1 cellular context compared by ENCODE assay signal in the genomic region with DNA sequence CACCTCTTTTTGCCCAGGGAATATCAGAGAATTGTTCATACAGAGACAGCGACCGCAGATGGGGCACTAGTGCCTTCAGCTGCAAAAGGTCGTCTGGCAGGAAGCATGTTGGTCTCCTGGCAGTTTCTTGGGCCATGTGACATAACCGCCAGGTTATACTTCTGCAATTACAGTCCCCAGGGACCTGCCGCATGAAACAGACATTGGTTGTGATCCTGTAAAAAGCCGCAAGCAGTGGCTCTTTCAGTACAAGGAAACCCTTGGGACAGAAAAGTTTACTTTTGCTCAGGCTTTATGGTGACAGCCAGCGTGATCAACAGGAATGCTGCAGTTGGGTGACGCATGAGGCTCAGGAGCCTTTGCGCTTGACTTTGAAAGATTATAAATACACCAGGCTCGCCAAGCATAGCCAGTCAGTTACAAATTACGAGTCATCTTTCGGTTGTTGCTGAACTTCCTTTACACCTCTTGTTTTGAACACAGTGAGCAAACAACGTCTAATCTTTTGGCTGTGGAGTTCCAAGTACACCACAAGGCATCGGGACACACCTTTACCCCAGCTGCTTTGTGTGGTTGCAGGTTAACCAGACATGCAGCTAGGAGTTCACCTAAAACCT.
TF ChIP-seq lines count a peak whose summit lies in the region.

No MANE protein-coding gene starts in this region.

TF ChIP-seq in GM12878, 131 proteins besides CTCF, POLR2A, EP300 and RAD21 (continued from another document and continues in another):
- TF ChIP-seq, protein P1, sequence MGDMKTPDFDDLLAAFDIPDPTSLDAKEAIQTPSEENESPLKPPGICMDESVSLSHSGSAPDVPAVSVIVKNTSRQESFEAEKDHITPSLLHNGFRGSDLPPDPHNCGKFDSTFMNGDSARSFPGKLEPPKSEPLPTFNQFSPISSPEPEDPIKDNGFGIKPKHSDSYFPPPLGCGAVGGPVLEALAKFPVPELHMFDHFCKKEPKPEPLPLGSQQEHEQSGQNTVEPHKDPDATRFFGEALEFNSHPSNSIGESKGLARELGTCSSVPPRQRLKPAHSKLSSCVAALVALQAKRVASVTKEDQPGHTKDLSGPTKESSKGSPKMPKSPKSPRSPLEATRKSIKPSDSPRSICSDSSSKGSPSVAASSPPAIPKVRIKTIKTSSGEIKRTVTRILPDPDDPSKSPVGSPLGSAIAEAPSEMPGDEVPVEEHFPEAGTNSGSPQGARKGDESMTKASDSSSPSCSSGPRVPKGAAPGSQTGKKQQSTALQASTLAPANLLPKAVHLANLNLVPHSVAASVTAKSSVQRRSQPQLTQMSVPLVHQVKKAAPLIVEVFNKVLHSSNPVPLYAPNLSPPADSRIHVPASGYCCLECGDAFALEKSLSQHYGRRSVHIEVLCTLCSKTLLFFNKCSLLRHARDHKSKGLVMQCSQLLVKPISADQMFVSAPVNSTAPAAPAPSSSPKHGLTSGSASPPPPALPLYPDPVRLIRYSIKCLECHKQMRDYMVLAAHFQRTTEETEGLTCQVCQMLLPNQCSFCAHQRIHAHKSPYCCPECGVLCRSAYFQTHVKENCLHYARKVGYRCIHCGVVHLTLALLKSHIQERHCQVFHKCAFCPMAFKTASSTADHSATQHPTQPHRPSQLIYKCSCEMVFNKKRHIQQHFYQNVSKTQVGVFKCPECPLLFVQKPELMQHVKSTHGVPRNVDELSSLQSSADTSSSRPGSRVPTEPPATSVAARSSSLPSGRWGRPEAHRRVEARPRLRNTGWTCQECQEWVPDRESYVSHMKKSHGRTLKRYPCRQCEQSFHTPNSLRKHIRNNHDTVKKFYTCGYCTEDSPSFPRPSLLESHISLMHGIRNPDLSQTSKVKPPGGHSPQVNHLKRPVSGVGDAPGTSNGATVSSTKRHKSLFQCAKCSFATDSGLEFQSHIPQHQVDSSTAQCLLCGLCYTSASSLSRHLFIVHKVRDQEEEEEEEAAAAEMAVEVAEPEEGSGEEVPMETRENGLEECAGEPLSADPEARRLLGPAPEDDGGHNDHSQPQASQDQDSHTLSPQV (IDR thresholded peaks at IDR 0.05), result peak; percentile 77; the same call in 1 of the 2 replicates
- no peak for TF ChIP-seq RFX5 (IDR thresholded peaks at IDR 0.05; ENCODE audit: low read depth, low read length)
- no peak for TF ChIP-seq LARP7 (IDR thresholded peaks at IDR 0.05)
- TF ChIP-seq RELA (IDR thresholded peaks at IDR 0.05; ENCODE audit: borderline replicate concordance, partially characterized antibody), result no peak
- TF ChIP-seq POU2F2 (IDR thresholded peaks at IDR 0.05; ENCODE audit: borderline replicate concordance, low read depth, low read length), result peak; percentile 64; the same call in 2 of the 3 replicates
- TF ChIP-seq ZBTB33 (IDR thresholded peaks at IDR 0.05), result peak; percentile 75; the same call in 1 of the 2 replicates
- TF ChIP-seq JUNB (IDR thresholded peaks at IDR 0.05), result peak; percentile 63; the same call in 1 of the 2 replicates
- TF ChIP-seq BHLHE40 (IDR thresholded peaks at IDR 0.05; ENCODE audit: borderline replicate concordance in 1 of 2, low read depth in 2 of 2, low read length in 1 of 2), result peak; percentile 90 to 93
- TF ChIP-seq IRF4 (IDR thresholded peaks at IDR 0.05; ENCODE audit: low read depth, low read length), result peak; percentile 60; the same call in 1 of the 2 replicates
- TF ChIP-seq CHD2 (IDR thresholded peaks at IDR 0.05; ENCODE audit: borderline replicate concordance, low read depth, low read length), result peak; percentile 72; the same call in 1 of the 2 replicates
- TF ChIP-seq, protein P2, sequence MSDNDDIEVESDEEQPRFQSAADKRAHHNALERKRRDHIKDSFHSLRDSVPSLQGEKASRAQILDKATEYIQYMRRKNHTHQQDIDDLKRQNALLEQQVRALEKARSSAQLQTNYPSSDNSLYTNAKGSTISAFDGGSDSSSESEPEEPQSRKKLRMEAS (IDR thresholded peaks at IDR 0.05; ENCODE audit: low read depth, low read length), result peak; percentile 90
- TF ChIP-seq FOXK2 (IDR thresholded peaks at IDR 0.05), result no peak; the same call in none of the 2 replicates
- TF ChIP-seq GATAD2B (conservative IDR thresholded peaks at IDR 0.05; ENCODE audit: low read depth), result peak; percentile 94
- TF ChIP-seq ATF2 (IDR thresholded peaks at IDR 0.05; ENCODE audit: low read length), result peak; percentile 64; the same call in 1 of the 2 replicates
- TF ChIP-seq E2F4 (IDR thresholded peaks at IDR 0.05; ENCODE audit: low read depth, low read length), result no peak
- TF ChIP-seq MXI1 (IDR thresholded peaks at IDR 0.05; ENCODE audit: low read depth, low read length), result peak; percentile 27
- TF ChIP-seq HDGF (IDR thresholded peaks at IDR 0.05), result no peak
- peak; percentile 17; the same call in 1 of the 2 replicates for TF ChIP-seq ZNF24 (IDR thresholded peaks at IDR 0.05)
- no peak for TF ChIP-seq WRNIP1 (IDR thresholded peaks at IDR 0.05; ENCODE audit: borderline replicate concordance, low read depth, low read length)
- no peak for TF ChIP-seq RBBP5 (conservative IDR thresholded peaks at IDR 0.05)
- TF ChIP-seq NR2F1 (conservative IDR thresholded peaks at IDR 0.05), result peak; percentile 98
- peak; percentile 38; the same call in 1 of the 2 replicates for TF ChIP-seq TARDBP (IDR thresholded peaks at IDR 0.05; ENCODE audit: borderline replicate concordance)
- peak; percentile 81 for TF ChIP-seq E2F8 (IDR thresholded peaks at IDR 0.05; ENCODE audit: low read depth, partially characterized antibody)
- no peak for TF ChIP-seq HCFC1 (IDR thresholded peaks at IDR 0.05; ENCODE audit: low read length)
- no peak for TF ChIP-seq ESRRA (IDR thresholded peaks at IDR 0.05; ENCODE audit: low read length)
- peak; percentile 90 for TF ChIP-seq RUNX3 (IDR thresholded peaks at IDR 0.05; ENCODE audit: low read length)
- TF ChIP-seq SMAD5 (IDR thresholded peaks at IDR 0.05; ENCODE audit: low read depth), result no peak
- peak; percentile 70 for TF ChIP-seq POLR2AphosphoS5 (IDR thresholded peaks at IDR 0.05; ENCODE audit: low read length)
- TF ChIP-seq, protein P3, sequence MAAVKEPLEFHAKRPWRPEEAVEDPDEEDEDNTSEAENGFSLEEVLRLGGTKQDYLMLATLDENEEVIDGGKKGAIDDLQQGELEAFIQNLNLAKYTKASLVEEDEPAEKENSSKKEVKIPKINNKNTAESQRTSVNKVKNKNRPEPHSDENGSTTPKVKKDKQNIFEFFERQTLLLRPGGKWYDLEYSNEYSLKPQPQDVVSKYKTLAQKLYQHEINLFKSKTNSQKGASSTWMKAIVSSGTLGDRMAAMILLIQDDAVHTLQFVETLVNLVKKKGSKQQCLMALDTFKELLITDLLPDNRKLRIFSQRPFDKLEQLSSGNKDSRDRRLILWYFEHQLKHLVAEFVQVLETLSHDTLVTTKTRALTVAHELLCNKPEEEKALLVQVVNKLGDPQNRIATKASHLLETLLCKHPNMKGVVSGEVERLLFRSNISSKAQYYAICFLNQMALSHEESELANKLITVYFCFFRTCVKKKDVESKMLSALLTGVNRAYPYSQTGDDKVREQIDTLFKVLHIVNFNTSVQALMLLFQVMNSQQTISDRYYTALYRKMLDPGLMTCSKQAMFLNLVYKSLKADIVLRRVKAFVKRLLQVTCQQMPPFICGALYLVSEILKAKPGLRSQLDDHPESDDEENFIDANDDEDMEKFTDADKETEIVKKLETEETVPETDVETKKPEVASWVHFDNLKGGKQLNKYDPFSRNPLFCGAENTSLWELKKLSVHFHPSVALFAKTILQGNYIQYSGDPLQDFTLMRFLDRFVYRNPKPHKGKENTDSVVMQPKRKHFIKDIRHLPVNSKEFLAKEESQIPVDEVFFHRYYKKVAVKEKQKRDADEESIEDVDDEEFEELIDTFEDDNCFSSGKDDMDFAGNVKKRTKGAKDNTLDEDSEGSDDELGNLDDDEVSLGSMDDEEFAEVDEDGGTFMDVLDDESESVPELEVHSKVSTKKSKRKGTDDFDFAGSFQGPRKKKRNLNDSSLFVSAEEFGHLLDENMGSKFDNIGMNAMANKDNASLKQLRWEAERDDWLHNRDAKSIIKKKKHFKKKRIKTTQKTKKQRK (IDR thresholded peaks at IDR 0.05; ENCODE audit: low read depth, low read length), result no peak
- no peak for TF ChIP-seq HDAC2 (IDR thresholded peaks at IDR 0.05)
- TF ChIP-seq STAT1 (conservative IDR thresholded peaks at IDR 0.05), result no peak
- peak; percentile 99 for TF ChIP-seq IKZF1 (conservative IDR thresholded peaks at IDR 0.05)
- TF ChIP-seq NR2C2 (IDR thresholded peaks at IDR 0.05; ENCODE audit: borderline replicate concordance, control insufficient read depth, insufficient read length, low read depth), result no peak
- TF ChIP-seq CEBPB (IDR thresholded peaks at IDR 0.05; ENCODE audit: borderline replicate concordance in 1 of 2, low read depth in 2 of 2, low read length in 2 of 2), result no peak
- no peak for TF ChIP-seq SIN3A (IDR thresholded peaks at IDR 0.05; ENCODE audit: low read depth, low read length)
- TF ChIP-seq, protein P4, sequence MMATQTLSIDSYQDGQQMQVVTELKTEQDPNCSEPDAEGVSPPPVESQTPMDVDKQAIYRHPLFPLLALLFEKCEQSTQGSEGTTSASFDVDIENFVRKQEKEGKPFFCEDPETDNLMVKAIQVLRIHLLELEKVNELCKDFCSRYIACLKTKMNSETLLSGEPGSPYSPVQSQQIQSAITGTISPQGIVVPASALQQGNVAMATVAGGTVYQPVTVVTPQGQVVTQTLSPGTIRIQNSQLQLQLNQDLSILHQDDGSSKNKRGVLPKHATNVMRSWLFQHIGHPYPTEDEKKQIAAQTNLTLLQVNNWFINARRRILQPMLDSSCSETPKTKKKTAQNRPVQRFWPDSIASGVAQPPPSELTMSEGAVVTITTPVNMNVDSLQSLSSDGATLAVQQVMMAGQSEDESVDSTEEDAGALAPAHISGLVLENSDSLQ (IDR thresholded peaks at IDR 0.05), result peak; percentile 79
- TF ChIP-seq MTA2 (IDR thresholded peaks at IDR 0.05; ENCODE audit: low read depth), result peak; percentile 97
- peak; percentile 22; the same call in 1 of the 2 replicates for TF ChIP-seq RB1 (IDR thresholded peaks at IDR 0.05; ENCODE audit: borderline replicate concordance)
- TF ChIP-seq CBFB (IDR thresholded peaks at IDR 0.05; ENCODE audit: low read depth), result peak; percentile 79
- TF ChIP-seq ATF7 (IDR thresholded peaks at IDR 0.05; ENCODE audit: low read depth), result peak; percentile 89
- TF ChIP-seq DPF2 (IDR thresholded peaks at IDR 0.05), result peak; percentile 97
- peak; percentile 69 for TF ChIP-seq PAX5 (IDR thresholded peaks at IDR 0.05; ENCODE audit: borderline replicate concordance, low read depth, low read length)
- no peak for TF ChIP-seq EZH2 (IDR thresholded peaks at IDR 0.05; ENCODE audit: borderline replicate concordance, control insufficient read depth, low read depth, low read length)
